17 cellular contexts compared by ENCODE assay signal in genomic region chr22:38348751-38349496, GRCh38. TPM values are rescaled to one million over a fixed set of nuclear protein-coding genes. Genes with fewer than 3 reads are reported as not detected.
DNase-seq lines count a peak whose midpoint lies in the region; ATAC-seq, FAIRE-seq and TF ChIP-seq lines count a peak whose summit lies in the region.
"Had no signal": no experiment of that assay in that cellular context is flagged by ENCODE, and none has a peak within 500 bp of the region (broad histone marks: within the 10 kb centered on the region; RNA-seq: fewer than 3 reads in every experiment).

No MANE protein-coding gene starts in this region.

- intact Hi-C loops in Caco-2 (cut with micrococcal nuclease; ENCODE audit: unreplicated experiment) = no loop called here
- intact Hi-C loops in IMR-90 (cut with micrococcal nuclease) = no loop called here
- intact Hi-C loops in activated naive CD4-positive, alpha-beta T cell treated with anti-CD3 and anti-CD28 coated beads for 36 hours (cut with micrococcal nuclease) = no loop called here

- TF ChIP-seq RAD21 in IMR-90 (IDR thresholded peaks at IDR 0.05; ENCODE audit: low read length) (no peak), H1 (IDR thresholded peaks at IDR 0.05 in 1 of 2, conservative IDR thresholded peaks at IDR 0.05 in 1 of 2; ENCODE audit: low read depth in 2 of 2, low read length in 2 of 2) (no peak)

- H3K14ac ChIP-seq in IMR-90 (replicated peaks; ENCODE audit: low read depth, low read length) = no peak overlapping the region
- H3K14ac ChIP-seq in H1 (ENCODE audit: insufficient read length) = no peak overlapping the region

- ATAC-seq in IMR-90 (ENCODE audit: low read depth) (no peak), HG03520 (IDR thresholded peaks at IDR 0.05; ENCODE audit: unreplicated experiment) (no peak)
- ATAC-seq: effector memory CD8-positive, alpha-beta T cell had no signal

- TF ChIP-seq POLR2A in IMR-90 (IDR thresholded peaks at IDR 0.05; ENCODE audit: low read depth, low read length) = no peak
- peak in 1 of 2 experiments; percentile 34; a peak in 1 of 3 replicates for TF ChIP-seq POLR2A in H1 (IDR thresholded peaks at IDR 0.05; ENCODE audit: control extremely low read depth in 1 of 2, low read depth in 2 of 2, low read length in 2 of 2)

- H3K4me3 Mint-ChIP-seq in Caco-2 (ENCODE audit: unreplicated experiment) (no peak overlapping the region), osteocyte (ENCODE audit: unreplicated experiment) (no peak overlapping the region), glutamatergic neuron (ENCODE audit: unreplicated experiment) (no peak overlapping the region)
- H3K4me3 Mint-ChIP-seq in activated naive CD4-positive, alpha-beta T cell treated with anti-CD3 and anti-CD28 coated beads for 36 hours = no peak overlapping the region
- H3K4me3 Mint-ChIP-seq: effector memory CD8-positive, alpha-beta T cell; mesothelial cell of epicardium had no signal

- H3K36me3 ChIP-seq in Caco-2 (ENCODE audit: control insufficient read depth, insufficient read depth, low read length) = no peaks in the 10 kb centered on the region
- 0 out of 2 replicates have a peak, but pooled peaks cover 2% of the 10 kb centered on the region for H3K36me3 ChIP-seq in IMR-90 (ENCODE audit: control insufficient read depth, insufficient read depth, low read length)
- H3K36me3 ChIP-seq in H1 (ENCODE audit: control insufficient read depth in 2 of 4, insufficient read depth in 4 of 4, low read length in 3 of 4) = no peaks in the 10 kb centered on the region; a peak in 1 of 8 replicates
- H3K36me3 ChIP-seq: vagina had no signal

- H4K20me1 ChIP-seq in IMR-90 (ENCODE audit: insufficient read depth, low read length) (peaks cover 3% of the 10 kb centered on the region; the same call in 1 of the 2 replicates), H1 (replicated peaks in 1 of 2; ENCODE audit: control insufficient read depth in 1 of 2, insufficient read depth in 2 of 2, low read length in 2 of 2) (peaks cover 0 to 17% of the 10 kb centered on the region in 2 experiments)

- H3K56ac ChIP-seq in IMR-90 (ENCODE audit: extremely low read depth, insufficient read depth, low read length) = no peak overlapping the region
- no peak overlapping the region for H3K56ac ChIP-seq in H1 (replicated peaks; ENCODE audit: insufficient read length, low read depth, low read length)

- H3K9me3 Mint-ChIP-seq in Caco-2 (ENCODE audit: unreplicated experiment) (no peaks in the 10 kb centered on the region), osteocyte (ENCODE audit: unreplicated experiment) (no peaks in the 10 kb centered on the region), glutamatergic neuron (ENCODE audit: unreplicated experiment) (peaks cover 6% of the 10 kb centered on the region)
- H3K9me3 Mint-ChIP-seq in activated naive CD4-positive, alpha-beta T cell treated with anti-CD3 and anti-CD28 coated beads for 36 hours = no peaks in the 10 kb centered on the region
- H3K9me3 Mint-ChIP-seq: effector memory CD8-positive, alpha-beta T cell; mesothelial cell of epicardium had no signal

- H2AK5ac ChIP-seq in IMR-90 (ENCODE audit: low read depth, low read length) (peak overlapping the region; percentile 18; the same call in 1 of the 2 replicates), H1 (ENCODE audit: low read depth, low read length) (peak overlapping the region; percentile 80)

- H3K79me1 ChIP-seq in IMR-90 (ENCODE audit: low read depth in 1 of 2, low read length in 2 of 2) (peaks cover 0 to 5% of the 10 kb centered on the region in 2 experiments; a peak in 1 of 4 replicates), H1 (ENCODE audit: low read depth, low read length) (no peaks in the 10 kb centered on the region)

- DNase-seq in Caco-2 (no peak), IMR-90 (no peak), H1 (ENCODE audit: low read depth in 1 of 2, low spot score in 2 of 2) (peak in 1 of 2 experiments; percentile 59), osteocyte (ENCODE audit: extremely low spot score, unreplicated experiment) (peak; percentile 80), glutamatergic neuron (no peak)
- DNase-seq in activated naive CD4-positive, alpha-beta T cell treated with anti-CD3 and anti-CD28 coated beads for 36 hours = no peak
- DNase-seq: activated naive CD4-positive, alpha-beta T cell treated with anti-CD3 and anti-CD28 coated beads, Interleukin-2, amount 50 U/mL, for 16 hours; DMS153; effector memory CD8-positive, alpha-beta T cell; foreskin melanocyte; NCI-H1092; stimulated activated naive CD8-positive, alpha-beta T cell treated with anti-CD3 and anti-CD28 coated beads, Interleukin-15, Interleukin-2, amounts not matched to agents 100 U/mL and 50 U/mL, for 24 hours had no signal

- H3K4me1 Mint-ChIP-seq in Caco-2 (ENCODE audit: low read depth, unreplicated experiment) = no peaks in the 10 kb centered on the region
- H3K4me1 Mint-ChIP-seq in osteocyte (ENCODE audit: unreplicated experiment) = peaks cover 1% of the 10 kb centered on the region
- peaks cover 12% of the 10 kb centered on the region for H3K4me1 Mint-ChIP-seq in glutamatergic neuron (ENCODE audit: low read depth, unreplicated experiment)
- H3K4me1 Mint-ChIP-seq in activated naive CD4-positive, alpha-beta T cell treated with anti-CD3 and anti-CD28 coated beads for 36 hours (ENCODE audit: low read depth) = no peaks in the 10 kb centered on the region
- H3K4me1 Mint-ChIP-seq: mesothelial cell of epicardium had no signal

- H3K4me3 ChIP-seq in Caco-2 (ENCODE audit: low read depth, low read length) (no peak overlapping the region), IMR-90 (ENCODE audit: insufficient read depth, low read depth, low read length) (no peak overlapping the region), H1 (ENCODE audit: extremely low read depth in 1 of 4, insufficient read depth in 2 of 4, low read depth in 3 of 4, low read length in 4 of 4) (no peak overlapping the region)
- H3K4me3 ChIP-seq: SK-N-MC, vagina had no signal

- no peak overlapping the region for H3K9ac ChIP-seq in IMR-90 (ENCODE audit: low read depth, low read length)
- H3K9ac ChIP-seq in H1 (replicated peaks in 1 of 4; ENCODE audit: extremely low read depth in 1 of 4, low read depth in 3 of 4, low read length in 3 of 4) = no peak overlapping the region

- no peak overlapping the region for H3K27ac ChIP-seq in IMR-90 (ENCODE audit: insufficient read depth, low read length)
- no peak overlapping the region for H3K27ac ChIP-seq in H1 (ENCODE audit: low read depth, low read length)
- H3K27ac ChIP-seq: SK-N-MC, vagina had no signal

- H4K5ac ChIP-seq in IMR-90 (ENCODE audit: low read depth, low read length) (no peak overlapping the region), H1 (ENCODE audit: insufficient read length, low read depth, low read length) (no peak overlapping the region)

- peaks cover 6% of the 10 kb centered on the region; the same call in 1 of the 2 replicates for H3K9me1 ChIP-seq in IMR-90 (ENCODE audit: insufficient read depth, low read length)

- no peak for FAIRE-seq in H1 (lab: Jason Lieb, UNC)
- FAIRE-seq: small intestine had no signal

- H2BK5ac ChIP-seq in IMR-90 (ENCODE audit: low read depth, low read length, poor library complexity, severe bottlenecking) (no peak overlapping the region), H1 (ENCODE audit: low read depth, low read length) (0 out of 2 replicates have a peak overlapping the region, but pooled peaks have one; percentile 30)

- no peaks in the 10 kb centered on the region for H3K79me2 ChIP-seq in H1 (ENCODE audit: control insufficient read depth in 1 of 2, insufficient read depth in 2 of 2, low read length in 2 of 2)

- peaks cover 7% of the 10 kb centered on the region for H3K36me3 Mint-ChIP-seq in Caco-2 (ENCODE audit: insufficient read depth, unreplicated experiment)
- no peaks in the 10 kb centered on the region for H3K36me3 Mint-ChIP-seq in osteocyte (ENCODE audit: unreplicated experiment)
- no peaks in the 10 kb centered on the region for H3K36me3 Mint-ChIP-seq in glutamatergic neuron (ENCODE audit: unreplicated experiment)
- H3K36me3 Mint-ChIP-seq in activated naive CD4-positive, alpha-beta T cell treated with anti-CD3 and anti-CD28 coated beads for 36 hours (ENCODE audit: low read depth) = no peaks in the 10 kb centered on the region
- H3K36me3 Mint-ChIP-seq: mesothelial cell of epicardium had no signal

- no peak overlapping the region for H2BK20ac ChIP-seq in IMR-90 (ENCODE audit: low read depth, low read length)
- H2BK20ac ChIP-seq in H1 (ENCODE audit: low read length) = 0 out of 2 replicates have a peak overlapping the region, but pooled peaks have one; percentile 72

- H4K8ac ChIP-seq in IMR-90 (ENCODE audit: low read depth in 2 of 2, low read length in 2 of 2) (no peak overlapping the region), H1 (ENCODE audit: extremely low read depth, insufficient read depth, low read length) (no peak overlapping the region)

- peak overlapping the region; percentile 80; the same call in 1 of the 2 replicates for H2BK12ac ChIP-seq in H1 (ENCODE audit: low read depth, low read length)

- H3K9me3 ChIP-seq in Caco-2 = no peaks in the 10 kb centered on the region
- no peaks in the 10 kb centered on the region for H3K9me3 ChIP-seq in IMR-90 (ENCODE audit: control insufficient read depth, insufficient read depth, low read length)
- no peaks in the 10 kb centered on the region for H3K9me3 ChIP-seq in H1 (ENCODE audit: insufficient read depth in 2 of 2, low read depth in 1 of 2, low read length in 1 of 2)
- H3K9me3 ChIP-seq: vagina had no signal

- POLR2A ChIA-PET in Caco-2 (lab: Charles Lee) (no interaction called here), IMR-90 (lab: Charles Lee; ENCODE audit: unreplicated experiment) (no interaction called here), H1 (lab: Charles Lee; ENCODE audit: partially characterized antibody) (interaction anchor here (0.9 to 8.3 kb wide), 12 partner anchors 8 to 292 kb away, joined by 3 to 84 read pairs (median 6); partner anchors contain the start of genes CSNK1E, PICK1 and TMEM184B)

- in situ Hi-C loops in IMR-90 (cut with MboI; ENCODE audit: low sequenced_read_pairs) = no loop called here

- H3K4me2 ChIP-seq in IMR-90 (ENCODE audit: low read depth, low read length) = no peak overlapping the region
- H3K4me2 ChIP-seq in H1 (ENCODE audit: insufficient read depth in 1 of 2, low read depth in 2 of 2, low read length in 2 of 2) = no peak overlapping the region

- no peak overlapping the region for H3K18ac ChIP-seq in IMR-90 (ENCODE audit: low read depth, low read length)
- no peak overlapping the region for H3K18ac ChIP-seq in H1 (ENCODE audit: extremely low read depth, low read length)

- TF ChIP-seq CTCF in Caco-2 (IDR thresholded peaks at IDR 0.05; ENCODE audit: insufficient read depth in 1 of 2, low read depth in 1 of 2, low read length in 1 of 2, severe bottlenecking in 1 of 2, unreplicated experiment in 1 of 2) (no peak), IMR-90 (conservative IDR thresholded peaks at IDR 0.05; ENCODE audit: low read depth, low read length) (no peak), H1 (IDR thresholded peaks at IDR 0.05; ENCODE audit: control extremely low read depth in 1 of 3, insufficient read depth in 1 of 3, low read depth in 1 of 3, low read length in 3 of 3) (no peak), osteocyte (IDR thresholded peaks at IDR 0.05) (no peak), glutamatergic neuron (IDR thresholded peaks at IDR 0.05; ENCODE audit: partially characterized antibody, unreplicated experiment) (no peak)

- BruUV-seq in Caco-2 (replicated peaks; lab: Mats Ljungman, UMichigan) (no TSS peak), IMR-90 (replicated peaks; lab: Mats Ljungman, UMichigan) (no TSS peak)

- H2BK120ac ChIP-seq in IMR-90 (ENCODE audit: low read depth, low read length) = no peak overlapping the region
- no peak overlapping the region for H2BK120ac ChIP-seq in H1 (replicated peaks; ENCODE audit: low read depth, low read length)

- H3K23me2 ChIP-seq in H1 (ENCODE audit: low read depth, low read length) = no peaks in the 10 kb centered on the region

- H2BK15ac ChIP-seq in IMR-90 (ENCODE audit: low read depth, low read length) (no peak overlapping the region), H1 (ENCODE audit: low read length) (no peak overlapping the region)

- H3K27me3 Mint-ChIP-seq in Caco-2 (ENCODE audit: insufficient read depth, unreplicated experiment) (no peaks in the 10 kb centered on the region), osteocyte (ENCODE audit: unreplicated experiment) (no peaks in the 10 kb centered on the region), glutamatergic neuron (ENCODE audit: unreplicated experiment) (peaks cover 2% of the 10 kb centered on the region)
- H3K27me3 Mint-ChIP-seq in activated naive CD4-positive, alpha-beta T cell treated with anti-CD3 and anti-CD28 coated beads for 36 hours (ENCODE audit: low read depth) = peaks cover 8% of the 10 kb centered on the region

- WGBS in IMR-90 (ENCODE audit: extremely low coverage in 2 of 2, insufficient read length in 1 of 2), 2 experiments = 84% methylated on average over 5 of the region's 14 CpGs; no CpG with 5 or more reads in 1 of the 2 experiments
- 89% methylated on average over 14 of the region's 14 CpGs; no CpG with 5 or more reads in 1 of the 2 experiments for WGBS in H1 (ENCODE audit: extremely low coverage in 1 of 2, insufficient coverage in 1 of 2, insufficient read length in 1 of 2, insufficient replicate concordance in 2 of 2, low coverage in 1 of 2, low lambda C conversion rate in 2 of 2, missing lambda C conversion rate in 1 of 2), 2 experiments

- H3K27ac Mint-ChIP-seq in Caco-2 (ENCODE audit: unreplicated experiment) (peak overlapping the region; percentile 21), osteocyte (ENCODE audit: unreplicated experiment) (no peak overlapping the region), glutamatergic neuron (ENCODE audit: unreplicated experiment) (no peak overlapping the region)
- no peak overlapping the region for H3K27ac Mint-ChIP-seq in activated naive CD4-positive, alpha-beta T cell treated with anti-CD3 and anti-CD28 coated beads for 36 hours
- H3K27ac Mint-ChIP-seq: effector memory CD8-positive, alpha-beta T cell; mesothelial cell of epicardium had no signal

- no peak for TF ChIP-seq EP300 in H1 (IDR thresholded peaks at IDR 0.05; ENCODE audit: borderline replicate concordance in 1 of 2, low read depth in 2 of 2, low read length in 2 of 2)

- no peak overlapping the region for H2AK9ac ChIP-seq in IMR-90 (replicated peaks; ENCODE audit: low read depth, low read length, poor library complexity)

- H2AFZ ChIP-seq in IMR-90 (replicated peaks; ENCODE audit: low read length, poor library complexity) (no peak overlapping the region), H1 (ENCODE audit: low read length) (no peak overlapping the region)

- 0 out of 2 replicates have a peak, but pooled peaks cover 5% of the 10 kb centered on the region for H3K4me1 ChIP-seq in Caco-2
- no peaks in the 10 kb centered on the region for H3K4me1 ChIP-seq in IMR-90 (ENCODE audit: control insufficient read depth, insufficient read depth, low read length)
- peaks cover 0 to 25% (median 5%) of the 10 kb centered on the region in 4 experiments; a peak in 6 of 7 replicates for H3K4me1 ChIP-seq in H1 (replicated peaks in 1 of 4; ENCODE audit: control insufficient read depth in 3 of 4, insufficient read depth in 4 of 4, low read length in 3 of 4)
- H3K4me1 ChIP-seq: vagina had no signal

- H3K23ac ChIP-seq in IMR-90 (ENCODE audit: low read depth, low read length) (no peak overlapping the region), H1 (ENCODE audit: insufficient read length) (no peak overlapping the region)

- H4K91ac ChIP-seq in IMR-90 (ENCODE audit: insufficient read depth, low read depth, low read length) = no peak overlapping the region
- H4K91ac ChIP-seq in H1 (replicated peaks; ENCODE audit: insufficient read length, low read length) = peak overlapping the region; percentile 55

- H3K4ac ChIP-seq in IMR-90 (ENCODE audit: low read depth, low read length) (no peak overlapping the region), H1 (replicated peaks; ENCODE audit: insufficient read length, low read depth, low read length) (no peak overlapping the region)

- H3K27me3 ChIP-seq in Caco-2 (replicated peaks; ENCODE audit: control insufficient read depth, insufficient read depth, low read length) = no peaks in the 10 kb centered on the region
- no peaks in the 10 kb centered on the region for H3K27me3 ChIP-seq in IMR-90 (ENCODE audit: control insufficient read depth, insufficient read depth, low read length)
- no peaks in the 10 kb centered on the region for H3K27me3 ChIP-seq in H1 (replicated peaks in 1 of 4; ENCODE audit: control insufficient read depth in 3 of 4, extremely low read depth in 1 of 4, insufficient read depth in 3 of 4, low read length in 3 of 4)
- H3K27me3 ChIP-seq: vagina had no signal

- CTCF ChIA-PET in Caco-2 (lab: Charles Lee) (no interaction called here), IMR-90 (lab: Yijun Ruan, JAX) (no interaction called here), H1 (lab: Charles Lee; ENCODE audit: partially characterized antibody) (interaction anchor here (0.9 to 6.7 kb wide), 5 partner anchors 24 to 225 kb away, joined by 3 to 43 read pairs (median 5); no protein-coding TSS in a partner anchor)
- CTCF ChIA-PET in activated naive CD4-positive, alpha-beta T cell treated with anti-CD3 and anti-CD28 coated beads for 36 hours (lab: Charles Lee) = interaction anchor here (1.2 kb wide), 1 partner anchor 86 kb away, joined by 5 read pairs; no protein-coding TSS in a partner anchor

- dilution Hi-C loops in IMR-90 (cut with HindIII; ENCODE audit: low sequenced_read_pairs, unreplicated experiment) = no loop called here

RNA-seq across cellular contexts. Expression of gene CSNK1E, which starts 31.7 kb away (rescaled TPM):
- total RNA-seq in Caco-2 (2022) = 129 and 139 TPM in 2 replicates
- total RNA-seq in IMR-90 (2012; rRNA removed) = 114 and 116 TPM in 2 replicates
- polyA plus RNA-seq in IMR-90 (2012; rRNA removed) = 270 and 276 TPM in 2 replicates
- polyA plus RNA-seq in IMR-90 (2012; cell fraction: cytosol; rRNA removed) = 125 and 248 TPM in 2 replicates
- 504 and 679 TPM in 2 replicates for polyA plus RNA-seq in IMR-90 (2012; cell fraction: nucleus; rRNA removed; ENCODE audit: low replicate concordance)
- total RNA-seq in H1 (2021; fragmentation: NEBNext Ultra II Directional; extraction: Animal tissue kit (Norgen Biotek cat#: 25700)) = 244 and 247 TPM in 2 replicates
- polyA plus RNA-seq in H1 (2011; rRNA removed) = 263 and 387 TPM in 2 replicates
- 335 TPM for polyA plus RNA-seq in H1 (2011; cell fraction: cytosol; rRNA removed)
- 537 TPM for polyA plus RNA-seq in H1 (2011; cell fraction: nucleus; rRNA removed)
- polyA plus RNA-seq in H1 (2012, experiment 1 of 2) = 185 to 231 TPM (median 213 TPM) in 4 replicates
- polyA plus RNA-seq in H1 (2012, experiment 2 of 2) = 133 TPM
- polyA plus RNA-seq in H1 (2013, experiment 1 of 2) = 177 TPM
- polyA plus RNA-seq in H1 (2013, experiment 2 of 2) = 168 TPM
- 183 and 358 TPM in 2 replicates for polyA minus RNA-seq in H1 (2011; rRNA and poly(A)+ RNA removed)
- 170 TPM for polyA minus RNA-seq in H1 (2011; cell fraction: cytosol; rRNA and poly(A)+ RNA removed)
- polyA minus RNA-seq in H1 (2011; cell fraction: nucleus; rRNA and poly(A)+ RNA removed) = 213 TPM
- total RNA-seq in osteocyte = 175 and 176 TPM in 2 replicates
- 402 TPM for total RNA-seq in glutamatergic neuron (ENCODE audit: unreplicated experiment)
- 100 to 1,000 TPM; 105 to 108 TPM for total RNA-seq in activated naive CD4-positive, alpha-beta T cell treated with anti-CD3 and anti-CD28 coated beads for 36 hours

Comparison
In these comparisons a context has a peak if more than half of its experiments do, and no peak if none do; other contexts are left out.
1. CTCF ChIA-PET loops: an anchor here in H1 (0.9 to 6.7 kb wide) and activated naive CD4-positive, alpha-beta T cell treated with anti-CD3 and anti-CD28 coated beads for 36 hours (1.2 kb wide); none called in Caco-2 and IMR-90.